Comparison of ENCODE assay signal across 26 cellular contexts in the genomic region with DNA sequence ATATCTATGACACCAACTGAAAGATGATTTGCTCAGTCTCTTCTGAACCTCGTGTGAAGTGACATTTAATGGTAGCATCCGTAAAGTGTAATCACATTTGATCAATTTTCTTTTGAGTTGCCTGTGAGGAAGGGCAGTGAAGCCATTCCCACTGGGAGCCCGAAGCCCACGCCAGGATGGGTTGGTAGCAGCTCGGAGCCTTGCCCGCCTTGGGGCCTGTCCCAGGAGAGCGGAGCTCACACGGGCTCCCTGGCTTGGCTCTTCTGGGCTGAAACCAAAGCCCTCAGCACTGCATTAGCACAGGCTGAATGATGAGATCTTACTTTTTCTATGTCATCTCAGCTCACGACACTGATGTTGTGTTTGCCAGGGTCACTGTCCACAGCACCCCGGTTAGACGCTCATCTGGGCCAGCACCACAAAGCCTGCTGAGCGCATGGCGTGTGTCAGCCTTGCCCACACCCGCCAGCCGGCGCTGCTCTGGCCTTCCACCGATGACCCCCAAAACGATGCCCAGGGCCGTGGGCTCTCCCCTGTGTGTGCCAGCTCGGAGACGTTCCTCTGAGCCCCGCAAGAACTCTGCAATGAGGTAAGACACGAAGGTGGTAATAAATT. TPM values are rescaled to one million over a fixed set of nuclear protein-coding genes. Genes with fewer than 3 reads are reported as not detected.
A peak's percentile ranks its signal among the peaks of the same experiment; 100 is the strongest.
DNase-seq lines count a peak whose midpoint lies in the region; ATAC-seq, FAIRE-seq and TF ChIP-seq lines count a peak whose summit lies in the region.
"Had no signal": no experiment of that assay in that cellular context is flagged by ENCODE, and none has a peak within 500 bp of the region (broad histone marks: within the 10 kb centered on the region; RNA-seq: fewer than 3 reads in every experiment).

No MANE protein-coding gene starts in this region.

- H3K4me1 ChIP-seq in RWPE2 (ENCODE audit: insufficient read depth, poor library complexity, severe bottlenecking) (no peaks in the 10 kb centered on the region), spleen (no peaks in the 10 kb centered on the region)
- no peaks in the 10 kb centered on the region for H3K4me1 ChIP-seq in CD4-positive, alpha-beta memory T cell (ENCODE audit: insufficient read depth, low read length)
- H3K4me1 ChIP-seq: BE2C, BLaER1 had no signal

- H3K9me3 Mint-ChIP-seq in chondrocyte (ENCODE audit: low read depth): no peaks in the 10 kb centered on the region
- no peaks in the 10 kb centered on the region for H3K9me3 Mint-ChIP-seq in CD4-positive, alpha-beta memory T cell
- H3K9me3 Mint-ChIP-seq: CD14-positive monocyte; CD4-positive, CD25-positive, alpha-beta regulatory T cell; CD8-positive, alpha-beta memory T cell had no signal

- POLR2A ChIA-PET in CD4-positive, alpha-beta memory T cell (lab: Charles Lee; ENCODE audit: partially characterized antibody): no interaction called here

- H3K27me3 Mint-ChIP-seq in chondrocyte (ENCODE audit: low read depth): no peaks in the 10 kb centered on the region
- H3K27me3 Mint-ChIP-seq in CD4-positive, alpha-beta memory T cell: no peaks in the 10 kb centered on the region
- H3K27me3 Mint-ChIP-seq: CD4-positive, CD25-positive, alpha-beta regulatory T cell; CD8-positive, alpha-beta memory T cell had no signal

- H3K27ac Mint-ChIP-seq in chondrocyte (ENCODE audit: unreplicated experiment): no peak overlapping the region
- H3K27ac Mint-ChIP-seq in CD4-positive, alpha-beta memory T cell: no peak overlapping the region
- H3K27ac Mint-ChIP-seq: CD14-positive monocyte; CD4-positive, CD25-positive, alpha-beta regulatory T cell; CD8-positive, alpha-beta memory T cell had no signal

- no peak overlapping the region for H3K4me3 ChIP-seq in RWPE2 (ENCODE audit: severe bottlenecking)
- H3K4me3 ChIP-seq in spleen: no peak overlapping the region
- H3K4me3 ChIP-seq in CD4-positive, alpha-beta memory T cell (ENCODE audit: low read length in 2 of 2): no peak overlapping the region
- H3K4me3 ChIP-seq: BLaER1, GM12878 had no signal

- TF ChIP-seq POLR2A in spleen (IDR thresholded peaks at IDR 0.05) (no peak), H54 (IDR thresholded peaks at IDR 0.05; ENCODE audit: low read depth, low read length) (no peak)

- no peak overlapping the region for H3K27ac ChIP-seq in RWPE2 (ENCODE audit: poor library complexity, severe bottlenecking)
- no peak overlapping the region for H3K27ac ChIP-seq in spleen
- no peak overlapping the region for H3K27ac ChIP-seq in CD4-positive, alpha-beta memory T cell (ENCODE audit: low read depth, low read length)
- H3K27ac ChIP-seq: BLaER1 had no signal

- no peaks in the 10 kb centered on the region for H3K4me1 Mint-ChIP-seq in chondrocyte (ENCODE audit: low read depth)
- no peaks in the 10 kb centered on the region for H3K4me1 Mint-ChIP-seq in CD4-positive, alpha-beta memory T cell
- H3K4me1 Mint-ChIP-seq: CD14-positive monocyte; CD4-positive, CD25-positive, alpha-beta regulatory T cell; CD8-positive, alpha-beta memory T cell had no signal

- TF ChIP-seq CTCF in RWPE2 (IDR thresholded peaks at IDR 0.05; ENCODE audit: poor library complexity, severe bottlenecking) (no peak), chondrocyte (IDR thresholded peaks at IDR 0.05) (no peak), spleen (IDR thresholded peaks at IDR 0.05 in 8 of 11, conservative IDR thresholded peaks at IDR 0.05 in 3 of 11) (no peak)

- WGBS in spleen, 5 donors: 93 to 98% (median 97%) methylated on average over 23 of the region's 23 CpGs

- intact Hi-C loops in spleen (cut with DNase I; ENCODE audit: low total_unique reads): no loop called here
- intact Hi-C loops in CD4-positive, alpha-beta memory T cell (cut with micrococcal nuclease): no loop called here

- DNase-seq in RWPE2 (ENCODE audit: low spot score) (peak; percentile 27), chondrocyte (ENCODE audit: low spot score) (peak; percentile 72), spleen (peak; percentile 39), H54 (ENCODE audit: insufficient read length, low spot score) (no peak)
- DNase-seq in CD4-positive, alpha-beta memory T cell: no peak
- DNase-seq: 8988T; ACHN; BE2C; C1 segment of cervical spinal cord; CD4-positive, CD25-positive, alpha-beta regulatory T cell; COR-L47; DMS 273 treated with DMSO at 0.1 percent for 48 hours; DMS153; DMS53; DMS79; DND-41; EL; GDM1 had no signal

- ATAC-seq in RWPE2 (ENCODE audit: low read depth): no peak
- no peak for ATAC-seq in GM19328 (IDR thresholded peaks at IDR 0.05; ENCODE audit: unreplicated experiment)
- ATAC-seq: GM12878 had no signal

- no peaks in the 10 kb centered on the region for H3K9me3 ChIP-seq in RWPE2 (ENCODE audit: severe bottlenecking)
- no peaks in the 10 kb centered on the region for H3K9me3 ChIP-seq in spleen
- no peaks in the 10 kb centered on the region for H3K9me3 ChIP-seq in CD4-positive, alpha-beta memory T cell (ENCODE audit: control insufficient read depth in 1 of 2, low read length in 2 of 2)
- H3K9me3 ChIP-seq: BE2C, BLaER1 had no signal

- H3K36me3 Mint-ChIP-seq in chondrocyte (ENCODE audit: low read depth): no peaks in the 10 kb centered on the region
- no peaks in the 10 kb centered on the region for H3K36me3 Mint-ChIP-seq in CD4-positive, alpha-beta memory T cell
- H3K36me3 Mint-ChIP-seq: CD4-positive, CD25-positive, alpha-beta regulatory T cell; CD8-positive, alpha-beta memory T cell had no signal

- FAIRE-seq in H54 (lab: Jason Lieb, UNC): no peak
- FAIRE-seq: A204.1, GM12878, GM12892, GM18507 had no signal

- H3K27me3 ChIP-seq in RWPE2 (ENCODE audit: insufficient read depth, poor library complexity, severe bottlenecking) (no peaks in the 10 kb centered on the region), spleen (replicated peaks in 1 of 7) (no peaks in the 10 kb centered on the region)
- H3K27me3 ChIP-seq in CD4-positive, alpha-beta memory T cell (ENCODE audit: insufficient read depth, low read length): no peaks in the 10 kb centered on the region
- H3K27me3 ChIP-seq: BE2C, BLaER1 had no signal

- H3K36me3 ChIP-seq in RWPE2 (ENCODE audit: low read depth): peaks cover 74% of the 10 kb centered on the region
- H3K36me3 ChIP-seq in spleen: peaks cover 0 to 96% (median 0%) of the 10 kb centered on the region in 6 donors
- no peaks in the 10 kb centered on the region for H3K36me3 ChIP-seq in CD4-positive, alpha-beta memory T cell (ENCODE audit: insufficient read depth, low read length)

- no peak overlapping the region for H3K4me3 Mint-ChIP-seq in chondrocyte (ENCODE audit: unreplicated experiment)
- no peak overlapping the region for H3K4me3 Mint-ChIP-seq in CD4-positive, alpha-beta memory T cell
- H3K4me3 Mint-ChIP-seq: CD14-positive monocyte; CD4-positive, CD25-positive, alpha-beta regulatory T cell; CD8-positive, alpha-beta memory T cell had no signal

- CTCF ChIA-PET in CD4-positive, alpha-beta memory T cell (lab: Charles Lee; ENCODE audit: partially characterized antibody): interaction anchor here (0.7 kb wide), 1 partner anchor 41 kb away, joined by 3 read pairs; no protein-coding TSS in a partner anchor

RNA-seq across cellular contexts. Expression of gene TRMU, which starts 9.3 kb away (rescaled TPM):
- total RNA-seq in chondrocyte: 26.5 to 39.2 TPM (median 27.3 TPM) in 3 replicates
- total RNA-seq in spleen: 10 to 100 TPM; 43.1 to 59.6 (median 49.8) TPM
- 10 to 100 TPM; 23.7 to 32.4 (median 25.0) TPM for polyA plus RNA-seq in spleen
- 10 to 100 TPM; 79.9 to 93.0 TPM for total RNA-seq in CD4-positive, alpha-beta memory T cell
- 10 to 100 TPM; 14.5 to 17.2 TPM for polyA plus RNA-seq in CD4-positive, alpha-beta memory T cell

RNA-seq across cellular contexts. Expression of gene GTSE1, which starts 29.5 kb away (rescaled TPM):
- 7.2 to 8.2 TPM (median 7.3 TPM) in 3 replicates for total RNA-seq in chondrocyte
- total RNA-seq in spleen: 1 to 10 TPM; 1.3 to 5.2 (median 3.2) TPM
- polyA plus RNA-seq in spleen: 1 to 10 TPM; 1.3 to 4.9 (median 2.8) TPM
- total RNA-seq in CD4-positive, alpha-beta memory T cell: under 1 TPM in 1 of 2 experiments, not detected in 1; 0.64 TPM
- polyA plus RNA-seq in CD4-positive, alpha-beta memory T cell: not detected
- polyA plus RNA-seq: CD14-positive monocyte had no signal

RNA-seq across cellular contexts. Expression of gene TTC38, which starts 58.4 kb away (rescaled TPM):
- total RNA-seq in chondrocyte (13.8 to 19.6 TPM (median 16.5 TPM) in 3 replicates), spleen (10 to 100 TPM; 32.5 to 51.9 (median 34.7) TPM)
- polyA plus RNA-seq in spleen: 10 to 100 TPM; 13.8 to 21.4 (median 15.2) TPM
- total RNA-seq in CD4-positive, alpha-beta memory T cell: 1 to 10 TPM; 3.9 to 4.3 TPM
- polyA plus RNA-seq in CD4-positive, alpha-beta memory T cell: 1 to 10 TPM; 6.3 to 8.2 TPM

Comparison
In these comparisons a context has a peak if more than half of its experiments do, and no peak if none do; other contexts are left out.
1. DNase-seq: peak in RWPE2 (single experiment), chondrocyte (single experiment) and spleen (single experiment); none in CD4-positive, alpha-beta memory T cell (0 of 5) and H54 (single experiment).